15 cellular contexts compared by ENCODE assay signal in genomic region chr1:159938221-159938852, GRCh38. TPM values are rescaled to one million over a fixed set of nuclear protein-coding genes. Genes with fewer than 3 reads are reported as not detected.
DNase-seq lines count a peak whose midpoint lies in the region; ATAC-seq, FAIRE-seq and TF ChIP-seq lines count a peak whose summit lies in the region.
"Had no signal": no experiment of that assay in that cellular context is flagged by ENCODE, and none has a peak within 500 bp of the region (broad histone marks: within the 10 kb centered on the region; RNA-seq: fewer than 3 reads in every experiment).

No MANE protein-coding gene starts in this region.

- no TSS peak for BruUV-seq in GM12878 (replicated peaks; lab: Mats Ljungman, UMichigan)

- H3K4me1 ChIP-seq in GM12878 (ENCODE audit: control insufficient read depth, insufficient read depth, low read length) (peaks cover 23% of the 10 kb centered on the region), osteoblast (ENCODE audit: insufficient read depth, low read length) (no peaks in the 10 kb centered on the region), adrenal gland (replicated peaks in 1 of 2) (peaks cover 0 to 5% of the 10 kb centered on the region in 2 donors)
- H3K4me1 ChIP-seq: SJSA1 had no signal

- H3K27me3 ChIP-seq in GM12878 (replicated peaks in 1 of 2; ENCODE audit: control insufficient read depth in 2 of 2, insufficient read depth in 2 of 2, low read length in 1 of 2) (peaks cover 0 to 6% of the 10 kb centered on the region in 2 experiments; a peak in 2 of 4 replicates), osteoblast (ENCODE audit: insufficient read depth, low read length) (peaks cover 15% of the 10 kb centered on the region), adrenal gland (peaks cover 17% of the 10 kb centered on the region)
- H3K27me3 ChIP-seq: right atrium auricular region, testis had no signal

- H3K27ac ChIP-seq in GM12878 (ENCODE audit: control insufficient read depth, insufficient read depth) (no peak overlapping the region), osteoblast (ENCODE audit: low read depth, low read length) (no peak overlapping the region), adrenal gland (no peak overlapping the region)
- H3K27ac ChIP-seq: SJSA1, testis had no signal

- no peaks in the 10 kb centered on the region for H3K79me2 ChIP-seq in GM12878 (ENCODE audit: control insufficient read depth, insufficient read depth, low read length)
- H3K79me2 ChIP-seq in osteoblast (ENCODE audit: insufficient read depth, low read length): no peaks in the 10 kb centered on the region

- RAD21 ChIA-PET in GM12878 (lab: Charles Lee; ENCODE audit: unreplicated experiment): interaction anchor here (1.1 to 12.4 kb wide), 4 partner anchors 45 to 140 kb away, joined by 3 to 113 read pairs (median 4); no protein-coding TSS in a partner anchor

- H3K4me3 ChIP-seq in GM12878: no peak overlapping the region
- H3K4me3 ChIP-seq in osteoblast (ENCODE audit: insufficient read depth, low read length): no peak overlapping the region
- H3K4me3 ChIP-seq in adrenal gland: no peak overlapping the region
- H3K4me3 ChIP-seq: right atrium auricular region, SJSA1, testis had no signal

- H3K27me3 Mint-ChIP-seq in IgD-negative memory B cell: peaks cover 7% of the 10 kb centered on the region

- ATAC-seq in GM12878 (peak; percentile 40), HG02970 (IDR thresholded peaks at IDR 0.05; ENCODE audit: low FRiP score, unreplicated experiment) (no peak)

- H2AFZ ChIP-seq in GM12878 (ENCODE audit: control insufficient read depth, low read depth, low read length) (no peak overlapping the region), osteoblast (ENCODE audit: low read length) (no peak overlapping the region)

- H3K9me3 ChIP-seq in GM12878 (replicated peaks; ENCODE audit: control insufficient read depth, insufficient read depth, low read length) (no peaks in the 10 kb centered on the region), osteoblast (ENCODE audit: low read depth, low read length) (no peaks in the 10 kb centered on the region), adrenal gland (replicated peaks in 1 of 3) (no peaks in the 10 kb centered on the region)
- H3K9me3 ChIP-seq: right atrium auricular region, SJSA1, testis had no signal

- peaks cover 31 to 42% (median 34%) of the 10 kb centered on the region in 3 donors for H3K4me1 Mint-ChIP-seq in IgD-negative memory B cell

- H3K9ac ChIP-seq in GM12878 (ENCODE audit: control insufficient read depth, insufficient read depth, low read length): no peak overlapping the region

- intact Hi-C loops in GM12878 (cut with micrococcal nuclease; ENCODE audit: unreplicated experiment): no loop called here
- intact Hi-C loops in adrenal gland (cut with DNase I): no loop called here

- TF ChIP-seq EP300 in GM12878 (IDR thresholded peaks at IDR 0.05; ENCODE audit: borderline replicate concordance in 1 of 2, control insufficient read depth in 1 of 2, low read depth in 2 of 2, low read length in 2 of 2): no peak

- SMC1A ChIA-PET in GM12878 (lab: Charles Lee; ENCODE audit: uncharacterized antibody, unreplicated experiment): interaction anchor here (1.0 to 9.2 kb wide), 7 partner anchors 46 to 805 kb away, joined by 3 to 122 read pairs (median 5); partner anchors contain the start of gene KCNJ9

- no peaks in the 10 kb centered on the region for H4K20me1 ChIP-seq in GM12878 (ENCODE audit: control insufficient read depth, insufficient read depth)
- H4K20me1 ChIP-seq in osteoblast (ENCODE audit: insufficient read depth, low read length): no peaks in the 10 kb centered on the region

- peak; percentile 48 for DNase-seq in ELF-1 (ENCODE audit: low read depth, low spot score)
- no peak for DNase-seq in GM12878 (ENCODE audit: low read depth, low spot score)
- DNase-seq in osteoblast (ENCODE audit: insufficient read length, low spot score, missing footprints): peak; percentile 66
- no peak for DNase-seq in NCI-H1105 (lab: John Stamatoyannopoulos, UW)
- no peak for DNase-seq in adrenal gland
- DNase-seq in stimulated activated CD4-positive, alpha-beta T cell treated with anti-CD3 and anti-CD28 coated beads, Interleukin-2, amount 100 ng/mL, for 48 hours: no peak
- DNase-seq: activated gamma-delta T cell; central memory CD4-positive, alpha-beta T cell; testis had no signal

- no peak for TF ChIP-seq POLR2A in GM12878 (IDR thresholded peaks at IDR 0.05; ENCODE audit: low read depth, low read length)
- TF ChIP-seq POLR2A in adrenal gland (IDR thresholded peaks at IDR 0.05): no peak

- H3K36me3 Mint-ChIP-seq in IgD-negative memory B cell: no peaks in the 10 kb centered on the region

- no peak for TF ChIP-seq RAD21 in GM12878 (IDR thresholded peaks at IDR 0.05; ENCODE audit: insufficient read depth, low read depth, low read length)

- H3K27ac Mint-ChIP-seq in IgD-negative memory B cell: peak overlapping the region in 2 of 3 donors; percentile 13 to 18

- CTCF ChIA-PET in GM12878 (lab: Yijun Ruan, JAX): interaction anchor here (1.3 to 22.4 kb wide), 11 partner anchors 14 to 147 kb away, joined by 3 to 422 read pairs (median 6); partner anchors contain the start of gene TAGLN2

- TF ChIP-seq CTCF in GM12878 (IDR thresholded peaks at IDR 0.05 in 2 of 3, conservative IDR thresholded peaks at IDR 0.05 in 1 of 3; ENCODE audit: control insufficient read depth in 2 of 3, extremely low read depth in 1 of 3, insufficient read depth in 1 of 3, low read depth in 3 of 3, low read length in 3 of 3): no peak
- TF ChIP-seq CTCF in osteoblast (IDR thresholded peaks at IDR 0.05; ENCODE audit: extremely low read depth, low read depth, low read length): no peak
- TF ChIP-seq CTCF in adrenal gland (IDR thresholded peaks at IDR 0.05): no peak

- 3% methylated on average over 7 of the region's 7 CpGs for WGBS in GM12878 (ENCODE audit: insufficient coverage, insufficient replicate concordance, low lambda C conversion rate, missing lambda C conversion rate)
- 49 to 72% (median 63%) methylated on average over 5 to 7 of the region's 7 CpGs for WGBS in adrenal gland, 4 donors

- FAIRE-seq in GM12878 (lab: Jason Lieb, UNC): no peak

- in situ Hi-C loops in GM12878 (cut with MboI): loop anchor here (5.0 kb wide), 1 partner anchor 69 kb away; no protein-coding TSS in a partner anchor

- H3K9me3 Mint-ChIP-seq in IgD-negative memory B cell: no peaks in the 10 kb centered on the region

- POLR2A ChIA-PET in GM12878 (lab: Charles Lee): no interaction called here

- peak overlapping the region in 3 of 4 donors; percentile 11 to 92 (median 69) for H3K4me3 Mint-ChIP-seq in IgD-negative memory B cell

- peak overlapping the region; percentile 2; the same call in 1 of the 2 replicates for H3K4me2 ChIP-seq in GM12878 (ENCODE audit: control insufficient read depth, insufficient read depth)
- no peak overlapping the region for H3K4me2 ChIP-seq in osteoblast (ENCODE audit: insufficient read depth, low read length)

- no peaks in the 10 kb centered on the region for H3K36me3 ChIP-seq in GM12878 (ENCODE audit: control insufficient read depth in 2 of 2, insufficient read depth in 2 of 2, low read length in 1 of 2)
- no peaks in the 10 kb centered on the region for H3K36me3 ChIP-seq in osteoblast (ENCODE audit: insufficient read depth, low read length)
- no peaks in the 10 kb centered on the region for H3K36me3 ChIP-seq in adrenal gland (replicated peaks in 1 of 2)
- H3K36me3 ChIP-seq: right atrium auricular region, SJSA1 had no signal

RNA-seq across cellular contexts. Expression of gene IGSF9, which starts 7.1 kb away (rescaled TPM):
- 0.08 TPM for polyA plus RNA-seq in IgD-negative memory B cell
- total RNA-seq in GM12878 (2013; cell fraction: nucleolus; rRNA removed): not detected in 2 replicates
- total RNA-seq in GM12878 (2014; rRNA removed): not detected in 2 replicates
- not detected in 2 replicates for total RNA-seq in GM12878 (2014; rRNA removed; fragmentation: Illumina TruSeq; extraction: Trizol)
- not detected in 2 replicates for total RNA-seq in GM12878 (2021)
- polyA plus RNA-seq in GM12878 (2011; ENCODE audit: low read depth): not detected
- polyA plus RNA-seq in GM12878 (2011; rRNA removed): not detected in 2 replicates
- polyA plus RNA-seq in GM12878 (2011; cell fraction: cytosol; rRNA removed): 0.01 and 0.03 TPM in 2 replicates
- 0.04 and 0.06 TPM in 2 replicates for polyA plus RNA-seq in GM12878 (2011; cell fraction: nucleus; rRNA removed)
- 0.03 TPM in 1 of 2 replicates, not detected in the other for polyA plus RNA-seq in GM12878 (2012)
- polyA plus RNA-seq in GM12878 (2014; fragmentation: Illumina TruSeq; extraction: Trizol): not detected in 2 replicates
- not detected for polyA plus RNA-seq in GM12878 (2014; fragmentation: Nextera tagmentation; extraction: Ambion mirVana)
- polyA plus RNA-seq in GM12878 (2014; rRNA removed): 0.04 TPM in 1 of 2 replicates, not detected in the other
- polyA plus RNA-seq in GM12878 (2016; fragmentation: Nextera tagmentation; extraction: Ambion mirVana): under 1 TPM in 1 of 2 experiments, not detected in 1; 0.07 TPM
- not detected in 2 replicates for polyA minus RNA-seq in GM12878 (2011; rRNA and poly(A)+ RNA removed)
- not detected in 2 replicates for polyA minus RNA-seq in GM12878 (2011; cell fraction: cytosol; rRNA and poly(A)+ RNA removed)
- polyA minus RNA-seq in GM12878 (2011; cell fraction: nucleus; rRNA and poly(A)+ RNA removed): not detected in 2 replicates
- total RNA-seq in osteoblast: under 0.01 TPM in 2 replicates
- total RNA-seq in adrenal gland: under 1 TPM in 3 of 8 donors, not detected in 5; 0.14 to 0.32 (median 0.23) TPM
- polyA plus RNA-seq in adrenal gland: under 1 TPM in 2 of 3 donors, not detected in 1; 0.10 to 0.16 TPM
- total RNA-seq: mononuclear cell, NCI-H460 had no signal

RNA-seq across cellular contexts. Expression of gene TAGLN2, which starts 13.0 kb away (rescaled TPM):
- polyA plus RNA-seq in IgD-negative memory B cell (1,399 TPM), GM12878 (2011; rRNA removed) (198 and 427 TPM in 2 replicates), GM12878 (2014; fragmentation: Illumina TruSeq; extraction: Trizol) (253 and 362 TPM in 2 replicates), GM12878 (2014; fragmentation: Nextera tagmentation; extraction: Ambion mirVana) (100 to 1,000 TPM; 216 to 262 TPM), GM12878 (2014; rRNA removed) (415 and 449 TPM in 2 replicates), GM12878 (2016; fragmentation: Nextera tagmentation; extraction: Ambion mirVana) (100 to 1,000 TPM; 541 to 611 TPM), adrenal gland (100 to 1,000 TPM; 124 to 215 (median 192) TPM)
- total RNA-seq in GM12878 (2013; cell fraction: nucleolus; rRNA removed): 69.9 and 71.0 TPM in 2 replicates
- total RNA-seq in GM12878 (2014; rRNA removed) (345 and 363 TPM in 2 replicates), GM12878 (2014; rRNA removed; fragmentation: Illumina TruSeq; extraction: Trizol) (152 and 155 TPM in 2 replicates), GM12878 (2021) (340 and 350 TPM in 2 replicates), osteoblast (156 and 159 TPM in 2 replicates), adrenal gland (100 to 1,000 TPM in 7 of 8 donors, 10 to 100 TPM in 1; 87.1 to 185 (median 143) TPM)
- polyA plus RNA-seq in GM12878 (2011; ENCODE audit: low read depth): 190 TPM
- 602 and 652 TPM in 2 replicates for polyA plus RNA-seq in GM12878 (2011; cell fraction: cytosol; rRNA removed)
- polyA plus RNA-seq in GM12878 (2011; cell fraction: nucleus; rRNA removed): 280 and 331 TPM in 2 replicates
- 359 and 378 TPM in 2 replicates for polyA plus RNA-seq in GM12878 (2012)
- 165 and 190 TPM in 2 replicates for polyA minus RNA-seq in GM12878 (2011; rRNA and poly(A)+ RNA removed)
- 81.4 and 86.9 TPM in 2 replicates for polyA minus RNA-seq in GM12878 (2011; cell fraction: cytosol; rRNA and poly(A)+ RNA removed)
- 45.7 and 64.9 TPM in 2 replicates for polyA minus RNA-seq in GM12878 (2011; cell fraction: nucleus; rRNA and poly(A)+ RNA removed)

RNA-seq across cellular contexts. Expression of gene SLAMF9, which starts 15.7 kb away (rescaled TPM):
- polyA plus RNA-seq in IgD-negative memory B cell: not detected
- total RNA-seq in GM12878 (2013; cell fraction: nucleolus; rRNA removed): not detected in 2 replicates
- not detected in 2 replicates for total RNA-seq in GM12878 (2014; rRNA removed)
- total RNA-seq in GM12878 (2014; rRNA removed; fragmentation: Illumina TruSeq; extraction: Trizol): not detected in 2 replicates
- not detected in 2 replicates for total RNA-seq in GM12878 (2021)
- polyA plus RNA-seq in GM12878 (2011; ENCODE audit: low read depth): not detected
- not detected in 2 replicates for polyA plus RNA-seq in GM12878 (2011; rRNA removed)
- polyA plus RNA-seq in GM12878 (2011; cell fraction: cytosol; rRNA removed): not detected in 2 replicates
- polyA plus RNA-seq in GM12878 (2011; cell fraction: nucleus; rRNA removed): not detected in 2 replicates
- not detected in 2 replicates for polyA plus RNA-seq in GM12878 (2012)
- not detected in 2 replicates for polyA plus RNA-seq in GM12878 (2014; fragmentation: Illumina TruSeq; extraction: Trizol)
- polyA plus RNA-seq in GM12878 (2014; fragmentation: Nextera tagmentation; extraction: Ambion mirVana): not detected
- not detected in 2 replicates for polyA plus RNA-seq in GM12878 (2014; rRNA removed)
- polyA plus RNA-seq in GM12878 (2016; fragmentation: Nextera tagmentation; extraction: Ambion mirVana): not detected
- polyA minus RNA-seq in GM12878 (2011; rRNA and poly(A)+ RNA removed): not detected in 2 replicates
- polyA minus RNA-seq in GM12878 (2011; cell fraction: cytosol; rRNA and poly(A)+ RNA removed): not detected in 2 replicates
- polyA minus RNA-seq in GM12878 (2011; cell fraction: nucleus; rRNA and poly(A)+ RNA removed): not detected in 2 replicates
- not detected in 2 replicates for total RNA-seq in osteoblast
- not detected for total RNA-seq in adrenal gland
- not detected for polyA plus RNA-seq in adrenal gland
- total RNA-seq: NCI-H460, right atrium auricular region, SJSA1 had no signal

RNA-seq across cellular contexts. Expression of gene CFAP45, which starts 38.4 kb away (rescaled TPM):
- polyA plus RNA-seq in IgD-negative memory B cell: 1.2 TPM
- total RNA-seq in GM12878 (2013; cell fraction: nucleolus; rRNA removed): 2.3 and 2.7 TPM in 2 replicates
- 0.33 and 0.56 TPM in 2 replicates for total RNA-seq in GM12878 (2014; rRNA removed)
- 0.72 and 0.78 TPM in 2 replicates for total RNA-seq in GM12878 (2014; rRNA removed; fragmentation: Illumina TruSeq; extraction: Trizol)
- total RNA-seq in GM12878 (2021): 0.64 and 0.93 TPM in 2 replicates
- polyA plus RNA-seq in GM12878 (2011; ENCODE audit: low read depth): 1.2 TPM
- polyA plus RNA-seq in GM12878 (2011; rRNA removed): 0.69 and 1.1 TPM in 2 replicates
- polyA plus RNA-seq in GM12878 (2011; cell fraction: cytosol; rRNA removed): 0.28 and 0.37 TPM in 2 replicates
- 1.0 and 1.5 TPM in 2 replicates for polyA plus RNA-seq in GM12878 (2011; cell fraction: nucleus; rRNA removed)
- polyA plus RNA-seq in GM12878 (2012): 0.74 and 0.87 TPM in 2 replicates
- 0.73 and 0.89 TPM in 2 replicates for polyA plus RNA-seq in GM12878 (2014; fragmentation: Illumina TruSeq; extraction: Trizol)
- under 1 TPM; 0.43 to 0.46 TPM for polyA plus RNA-seq in GM12878 (2014; fragmentation: Nextera tagmentation; extraction: Ambion mirVana)
- polyA plus RNA-seq in GM12878 (2014; rRNA removed): 0.82 and 0.91 TPM in 2 replicates
- under 1 TPM; 0.58 to 0.91 TPM for polyA plus RNA-seq in GM12878 (2016; fragmentation: Nextera tagmentation; extraction: Ambion mirVana)
- polyA minus RNA-seq in GM12878 (2011; rRNA and poly(A)+ RNA removed): 0.37 and 0.72 TPM in 2 replicates
- polyA minus RNA-seq in GM12878 (2011; cell fraction: cytosol; rRNA and poly(A)+ RNA removed): not detected in 2 replicates
- 0.24 and 0.29 TPM in 2 replicates for polyA minus RNA-seq in GM12878 (2011; cell fraction: nucleus; rRNA and poly(A)+ RNA removed)
- 0.29 and 0.36 TPM in 2 replicates for total RNA-seq in osteoblast
- total RNA-seq in adrenal gland: under 1 TPM in 2 of 8 donors, not detected in 6; 0.14 to 0.81 TPM
- polyA plus RNA-seq in adrenal gland: under 1 TPM; 0.30 to 0.42 (median 0.40) TPM

Comparison
In these comparisons a context has a peak if more than half of its experiments do, and no peak if none do; other contexts are left out.
1. DNase-seq: peak in ELF-1 (single experiment) and osteoblast (single experiment); none in GM12878 (single experiment), NCI-H1105 (single experiment), adrenal gland (0 of 7) and stimulated activated CD4-positive, alpha-beta T cell treated with anti-CD3 and anti-CD28 coated beads, Interleukin-2, amount 100 ng/mL, for 48 hours (0 of 2).